ENCODE assay signal across 8 cellular contexts in genomic region chr1:203287896-203288295, GRCh38. TPM values are rescaled to one million over a fixed set of nuclear protein-coding genes. Genes with fewer than 3 reads are reported as not detected.
A peak's percentile ranks its signal among the peaks of the same experiment; 100 is the strongest.
DNase-seq lines count a peak whose midpoint lies in the region; ATAC-seq and TF ChIP-seq lines count a peak whose summit lies in the region.

No MANE protein-coding gene starts in this region.

- H3K4me1 Mint-ChIP-seq in dendritic cell treated with granulocyte-macrophage colony-stimulating factor and Interleukin-4, amounts not matched to agents 40 ng/mL and 50 ng/mL, for 4 days (ENCODE audit: low read depth), result peaks cover 86% of the 10 kb centered on the region
- H3K4me1 Mint-ChIP-seq in neural progenitor cell, result peaks cover 70% of the 10 kb centered on the region

- no peaks in the 10 kb centered on the region for H3K9me3 Mint-ChIP-seq in dendritic cell treated with granulocyte-macrophage colony-stimulating factor and Interleukin-4, amounts not matched to agents 40 ng/mL and 50 ng/mL, for 4 days
- no peaks in the 10 kb centered on the region for H3K9me3 Mint-ChIP-seq in neural progenitor cell

- H3K9me3 ChIP-seq in BLaER1 (no peaks in the 10 kb centered on the region), KOPT-K1 (ENCODE audit: insufficient read depth, low read length, poor library complexity, severe bottlenecking) (no peaks in the 10 kb centered on the region), neural progenitor cell (ENCODE audit: low read depth) (no peaks in the 10 kb centered on the region)

- H4K20me1 ChIP-seq in BLaER1 (no peaks in the 10 kb centered on the region), neural progenitor cell (ENCODE audit: low read depth) (no peaks in the 10 kb centered on the region)

- H3K4me2 ChIP-seq in BLaER1 (peak overlapping the region; percentile 95), neural progenitor cell (peak overlapping the region; percentile 31)

- no peak for DNase-seq in neural progenitor cell (ENCODE audit: low spot score)

- H3K4me3 ChIP-seq in BLaER1 (peak overlapping the region; percentile 30; the same call in 1 of the 2 replicates), neural progenitor cell (no peak overlapping the region)

- peak overlapping the region; percentile 88 for H3K9ac ChIP-seq in BLaER1
- H3K9ac ChIP-seq in neural progenitor cell, result no peak overlapping the region

- peak overlapping the region; percentile 90 for H3K27ac Mint-ChIP-seq in dendritic cell treated with granulocyte-macrophage colony-stimulating factor and Interleukin-4, amounts not matched to agents 40 ng/mL and 50 ng/mL, for 4 days
- H3K27ac Mint-ChIP-seq in neural progenitor cell, result peak overlapping the region; percentile 80

- no peaks in the 10 kb centered on the region for H3K36me3 Mint-ChIP-seq in dendritic cell treated with granulocyte-macrophage colony-stimulating factor and Interleukin-4, amounts not matched to agents 40 ng/mL and 50 ng/mL, for 4 days (ENCODE audit: low read depth)
- no peaks in the 10 kb centered on the region for H3K36me3 Mint-ChIP-seq in neural progenitor cell

- H3K27ac ChIP-seq in BLaER1 (peak overlapping the region; percentile 96), KOPT-K1 (ENCODE audit: low read depth, low read length, poor library complexity, severe bottlenecking) (peak overlapping the region; percentile 80), neural progenitor cell (no peak overlapping the region)

- H3K4me1 ChIP-seq in BLaER1, result peaks cover 98% of the 10 kb centered on the region
- H3K4me1 ChIP-seq in neural progenitor cell, result peaks cover 51% of the 10 kb centered on the region

- H3K27me3 ChIP-seq in BLaER1, result no peaks in the 10 kb centered on the region
- no peaks in the 10 kb centered on the region for H3K27me3 ChIP-seq in neural progenitor cell

- intact Hi-C loops in dendritic cell treated with granulocyte-macrophage colony-stimulating factor and Interleukin-4, amounts not matched to agents 40 ng/mL and 50 ng/mL, for 4 days (cut with micrococcal nuclease), result loop anchor here (1.0 kb wide), 2 partner anchors 13 to 39 kb away; no protein-coding TSS in a partner anchor

- no peaks in the 10 kb centered on the region for H3K27me3 Mint-ChIP-seq in dendritic cell treated with granulocyte-macrophage colony-stimulating factor and Interleukin-4, amounts not matched to agents 40 ng/mL and 50 ng/mL, for 4 days
- H3K27me3 Mint-ChIP-seq in neural progenitor cell (ENCODE audit: insufficient read depth, low read depth), result peaks cover 16% of the 10 kb centered on the region

- H3K4me3 Mint-ChIP-seq in dendritic cell treated with granulocyte-macrophage colony-stimulating factor and Interleukin-4, amounts not matched to agents 40 ng/mL and 50 ng/mL, for 4 days, result peak overlapping the region; percentile 55
- H3K4me3 Mint-ChIP-seq in neural progenitor cell, result peak overlapping the region; percentile 0

- no peaks in the 10 kb centered on the region for H3K79me2 ChIP-seq in neural progenitor cell (ENCODE audit: low read depth)

- H3K36me3 ChIP-seq in BLaER1 (no peaks in the 10 kb centered on the region), KOPT-K1 (ENCODE audit: insufficient read depth, low read length) (no peaks in the 10 kb centered on the region), neural progenitor cell (no peaks in the 10 kb centered on the region)

- peaks cover 32% of the 10 kb centered on the region for H3F3A ChIP-seq in neural progenitor cell (ENCODE audit: low read depth)

- no peak for TF ChIP-seq CTCF in neural progenitor cell (IDR thresholded peaks at IDR 0.05)

- H2AFZ ChIP-seq in neural progenitor cell (replicated peaks), result peak overlapping the region; percentile 61

- ATAC-seq in HG03520 (IDR thresholded peaks at IDR 0.05; ENCODE audit: unreplicated experiment) (no peak), GM21390 (IDR thresholded peaks at IDR 0.05; ENCODE audit: unreplicated experiment) (no peak), GM19328 (IDR thresholded peaks at IDR 0.05; ENCODE audit: unreplicated experiment) (no peak), esophagus mucosa (no peak)

RNA-seq across cellular contexts. Expression of gene BTG2, which starts 17.4 kb away (rescaled TPM):
- total RNA-seq in neural progenitor cell (ENCODE audit: low replicate concordance) (26.5 and 47.6 TPM in 2 replicates), esophagus mucosa (22.6 TPM)

RNA-seq across cellular contexts. Expression of gene CHIT1, which starts 58.4 kb away (rescaled TPM):
- total RNA-seq in neural progenitor cell (ENCODE audit: low replicate concordance), result 0.03 and 0.11 TPM in 2 replicates
- total RNA-seq in esophagus mucosa, result 0.20 TPM
